In the genomic region with DNA sequence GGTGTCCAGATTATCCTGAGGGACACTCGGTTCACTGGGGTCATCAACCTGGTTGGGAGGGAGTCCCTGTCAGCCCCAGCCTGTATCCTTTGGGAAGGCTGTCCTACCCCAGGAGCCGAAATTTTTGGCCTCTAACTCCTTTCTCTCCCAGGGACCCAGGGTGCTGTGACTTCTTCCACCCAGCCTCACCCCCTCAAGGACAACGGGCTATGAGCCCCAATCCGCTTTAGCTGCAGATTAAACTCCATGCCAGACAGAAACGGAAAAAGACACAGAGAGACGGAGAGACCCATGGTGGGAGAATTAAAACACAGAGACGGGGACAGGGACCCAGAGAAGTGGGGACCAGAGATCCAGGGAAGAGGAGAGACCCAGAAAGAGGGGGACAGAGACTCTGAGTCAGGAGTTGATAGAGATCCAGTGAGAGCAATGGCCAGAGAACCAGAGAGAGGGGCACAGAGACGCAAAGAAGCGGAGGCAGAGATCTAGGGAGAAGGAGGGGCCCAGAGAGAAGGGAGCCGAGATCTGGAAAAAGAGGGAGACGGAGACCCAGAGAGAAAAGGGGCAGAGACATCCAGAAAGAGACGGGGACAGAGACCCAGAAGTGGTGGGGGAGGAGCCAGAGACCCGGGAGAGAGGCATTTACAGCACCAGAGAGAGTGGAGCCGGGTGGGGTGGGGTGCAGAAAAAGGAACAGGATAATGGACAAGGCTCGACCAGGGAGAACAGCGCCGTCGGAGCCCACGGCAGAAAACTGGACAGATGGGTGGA, we compare ENCODE assay signal across 11 cellular contexts. TPM values are rescaled to one million over a fixed set of nuclear protein-coding genes. Genes with fewer than 3 reads are reported as not detected.
DNase-seq lines count a peak whose midpoint lies in the region; ATAC-seq and FAIRE-seq lines count a peak whose summit lies in the region.
"Had no signal": no experiment of that assay in that cellular context is flagged by ENCODE, and none has a peak within 500 bp of the region (broad histone marks: within the 10 kb centered on the region; RNA-seq: fewer than 3 reads in every experiment).

No MANE protein-coding gene starts in this region.

- H3K27ac ChIP-seq in SK-N-MC: no peak overlapping the region
- no peak overlapping the region for H3K27ac ChIP-seq in right cardiac atrium (ENCODE audit: low read length)
- no peak overlapping the region for H3K27ac ChIP-seq in skeletal muscle tissue (ENCODE audit: low read depth, low read length)
- H3K27ac ChIP-seq in small intestine (ENCODE audit: low read depth in 1 of 2, low read length in 1 of 2): no peak overlapping the region
- H3K27ac ChIP-seq in substantia nigra (ENCODE audit: low read depth, low read length, poor library complexity, severe bottlenecking): no peak overlapping the region
- H3K27ac ChIP-seq: RWPE1 had no signal

- H3K4me3 ChIP-seq in SK-N-MC (peak overlapping the region; percentile 79), right cardiac atrium (ENCODE audit: low read length) (peak overlapping the region; percentile 45), skeletal muscle tissue (ENCODE audit: low read length in 3 of 3) (peak overlapping the region; percentile 36 to 59 (median 58)), small intestine (ENCODE audit: low read depth in 1 of 2, low read length in 2 of 2) (no peak overlapping the region)

- H3K4me1 ChIP-seq in right cardiac atrium (ENCODE audit: control insufficient read depth, insufficient read depth, low read length) (no peaks in the 10 kb centered on the region), skeletal muscle tissue (ENCODE audit: control insufficient read depth in 3 of 3, insufficient read depth in 3 of 3, low read length in 3 of 3) (peaks cover 4 to 20% (median 8%) of the 10 kb centered on the region in 3 donors), small intestine (ENCODE audit: control insufficient read depth in 2 of 2, insufficient read depth in 1 of 2, low read depth in 1 of 2, low read length in 1 of 2) (no peaks in the 10 kb centered on the region)

- peaks cover 7% of the 10 kb centered on the region for H3K36me3 Mint-ChIP-seq in T-helper 2 cell treated with Interferon-gamma antibody and Interleukin-4, amounts not matched to agents 5 μg/mL and 100 μg/mL, for 36 hours (ENCODE audit: low read depth)

- H3K36me3 ChIP-seq in SK-N-MC (ENCODE audit: insufficient read depth, low read length): no peaks in the 10 kb centered on the region
- H3K36me3 ChIP-seq in skeletal muscle tissue (ENCODE audit: control insufficient read depth in 3 of 3, insufficient read depth in 3 of 3, low read length in 3 of 3): no peaks in the 10 kb centered on the region
- no peaks in the 10 kb centered on the region for H3K36me3 ChIP-seq in small intestine (ENCODE audit: control insufficient read depth in 2 of 2, insufficient read depth in 2 of 2, low read length in 2 of 2)

- 22% methylated on average over 18 of the region's 19 CpGs for WGBS in right cardiac atrium
- 26 to 29% (median 29%) methylated on average over 19 of the region's 19 CpGs for WGBS in small intestine, 3 donors

- H3K27me3 ChIP-seq in right cardiac atrium (ENCODE audit: control insufficient read depth, insufficient read depth) (no peaks in the 10 kb centered on the region), skeletal muscle tissue (ENCODE audit: control insufficient read depth in 3 of 3, insufficient read depth in 3 of 3, low read length in 3 of 3) (peaks cover 60 to 62% (median 61%) of the 10 kb centered on the region in 3 donors), small intestine (ENCODE audit: control insufficient read depth in 2 of 2, insufficient read depth in 2 of 2, low read length in 2 of 2) (peaks cover 3 to 38% of the 10 kb centered on the region in 2 donors)

- H3K27ac Mint-ChIP-seq in T-helper 2 cell treated with Interferon-gamma antibody and Interleukin-4, amounts not matched to agents 5 μg/mL and 100 μg/mL, for 36 hours: no peak overlapping the region

- H3K9me3 ChIP-seq in SK-N-MC (ENCODE audit: low read depth, low read length): no peaks in the 10 kb centered on the region
- no peaks in the 10 kb centered on the region for H3K9me3 ChIP-seq in right cardiac atrium (ENCODE audit: control insufficient read depth, low read length)
- no peaks in the 10 kb centered on the region for H3K9me3 ChIP-seq in skeletal muscle tissue (ENCODE audit: control insufficient read depth in 3 of 3, low read length in 3 of 3)
- H3K9me3 ChIP-seq in small intestine (ENCODE audit: control insufficient read depth, low read depth): no peaks in the 10 kb centered on the region

- peak overlapping the region; percentile 54 for H3K9ac ChIP-seq in SK-N-MC (ENCODE audit: insufficient read length)
- peak overlapping the region in 1 of 3 donors; percentile 60 for H3K9ac ChIP-seq in skeletal muscle tissue (ENCODE audit: low read depth in 1 of 3, low read length in 3 of 3)

- FAIRE-seq in GM19239 (lab: Jason Lieb, UNC) (no peak), small intestine (lab: Jason Lieb, UNC) (no peak)

- no peak for ATAC-seq in right cardiac atrium
- ATAC-seq: left colon had no signal

- peak overlapping the region; percentile 73 for H3K4me3 Mint-ChIP-seq in T-helper 2 cell treated with Interferon-gamma antibody and Interleukin-4, amounts not matched to agents 5 μg/mL and 100 μg/mL, for 36 hours

- intact Hi-C loops in right cardiac atrium (cut with DNase I): loop anchor here (5.0 to 10.0 kb wide), 3 partner anchors 48 to 176 kb away; partner anchors contain the start of genes DKKL1 (in 1 of the 4) and TEAD2 (in 1 of the 4)

- no peaks in the 10 kb centered on the region for H3K9me3 Mint-ChIP-seq in T-helper 2 cell treated with Interferon-gamma antibody and Interleukin-4, amounts not matched to agents 5 μg/mL and 100 μg/mL, for 36 hours

- DNase-seq in T-helper 2 cell treated with Interferon-gamma antibody and Interleukin-4, amounts not matched to agents 5 μg/mL and 100 μg/mL, for 36 hours (ENCODE audit: low spot score): no peak
- DNase-seq in T-helper 2 cell (no peak), SK-N-MC (ENCODE audit: low read depth, low spot score) (no peak), right cardiac atrium (peak in 1 of 3 donors; percentile 18), GM19239 (ENCODE audit: insufficient read length, low spot score) (no peak), small intestine (no peak), substantia nigra (lab: John Stamatoyannopoulos, UW) (no peak)

- H3K4me1 Mint-ChIP-seq in T-helper 2 cell treated with Interferon-gamma antibody and Interleukin-4, amounts not matched to agents 5 μg/mL and 100 μg/mL, for 36 hours (ENCODE audit: low read depth): peaks cover 36% of the 10 kb centered on the region

- peaks cover 68% of the 10 kb centered on the region for H3K27me3 Mint-ChIP-seq in T-helper 2 cell treated with Interferon-gamma antibody and Interleukin-4, amounts not matched to agents 5 μg/mL and 100 μg/mL, for 36 hours (ENCODE audit: low read depth)

RNA-seq across cellular contexts. Expression of gene SLC17A7, which starts 0.7 kb away (rescaled TPM):
- total RNA-seq in right cardiac atrium (1 to 10 TPM in 2 of 4 donors, under 1 TPM in 2; 0.48 to 1.2 (median 0.93) TPM), skeletal muscle tissue (1.0 TPM)
- polyA plus RNA-seq in right cardiac atrium (1.1 TPM), small intestine (1 to 10 TPM in 1 of 3 donors, under 1 TPM in 2; 0.22 to 1.1 (median 0.27) TPM)

RNA-seq across cellular contexts. Expression of gene PIH1D1, which starts 11.0 kb away (rescaled TPM):
- total RNA-seq in right cardiac atrium (10 to 100 TPM; 35.2 to 43.8 (median 38.2) TPM), skeletal muscle tissue (56.4 TPM)
- polyA plus RNA-seq in right cardiac atrium (34.9 TPM), small intestine (100 to 1,000 TPM in 1 of 3 donors, 10 to 100 TPM in 2; 87.7 to 115 (median 91.6) TPM)

RNA-seq across cellular contexts. Expression of gene ALDH16A1, which starts 12.4 kb away (rescaled TPM):
- total RNA-seq in right cardiac atrium (10 to 100 TPM; 11.1 to 17.7 (median 11.9) TPM), skeletal muscle tissue (20.9 TPM)
- polyA plus RNA-seq in right cardiac atrium (9.3 TPM), small intestine (100 to 1,000 TPM in 2 of 3 donors, 10 to 100 TPM in 1; 59.4 to 130 (median 108) TPM)

RNA-seq across cellular contexts. Expression of gene GFY, which starts 15.4 kb away (rescaled TPM):
- total RNA-seq in right cardiac atrium (not detected), skeletal muscle tissue (not detected)
- polyA plus RNA-seq in right cardiac atrium (not detected), small intestine (not detected)
- total RNA-seq: left colon, subcutaneous adipose tissue had no signal

RNA-seq across cellular contexts. Expression of gene PTH2, which starts 17.4 kb away (rescaled TPM):
- not detected for total RNA-seq in right cardiac atrium
- not detected for polyA plus RNA-seq in right cardiac atrium
- not detected for total RNA-seq in skeletal muscle tissue
- not detected for polyA plus RNA-seq in small intestine
- total RNA-seq: left colon, subcutaneous adipose tissue had no signal

Comparison
In these comparisons a context has a peak if more than half of its experiments do, and no peak if none do; other contexts are left out.
1. H3K4me3 ChIP-seq: peak in SK-N-MC (single experiment), right cardiac atrium (single experiment) and skeletal muscle tissue (3 of 3); none in small intestine (0 of 2).